Comparison of ENCODE assay signal across 8 cellular contexts in genomic region chr19:12092065-12092867, GRCh38. TPM values are rescaled to one million over a fixed set of nuclear protein-coding genes. Genes with fewer than 3 reads are reported as not detected.
DNase-seq lines count a peak whose midpoint lies in the region; ATAC-seq, FAIRE-seq and TF ChIP-seq lines count a peak whose summit lies in the region.

No MANE protein-coding gene starts in this region.

- peak; percentile 26 for FAIRE-seq in GM12891 (lab: Jason Lieb, UNC)

- peaks cover 12% of the 10 kb centered on the region for H3K4me1 ChIP-seq in lower lobe of right lung

- no peaks in the 10 kb centered on the region for H3K9me3 ChIP-seq in lower lobe of right lung

- TF ChIP-seq CTCF in lower lobe of right lung (IDR thresholded peaks at IDR 0.05) = no peak

- peak; percentile 97 to 98 for ATAC-seq in lower lobe of right lung

- no peaks in the 10 kb centered on the region for H3K36me3 ChIP-seq in lower lobe of right lung

- H3K4me3 ChIP-seq in lower lobe of right lung = peak overlapping the region; percentile 80

- no peaks in the 10 kb centered on the region for H3K27me3 ChIP-seq in lower lobe of right lung (ENCODE audit: low read depth)

- peak overlapping the region; percentile 79 for H3K27ac ChIP-seq in lower lobe of right lung

- intact Hi-C loops in lower lobe of right lung (cut with DNase I) = no loop called here

- TF ChIP-seq POLR2A in GM12891 (IDR thresholded peaks at IDR 0.05; ENCODE audit: low read depth, low read length) = 0 out of 2 replicates have a peak, but pooled peaks have one; percentile 35

- DNase-seq in GM12891 (ENCODE audit: insufficient read length, low spot score) (peak; percentile 84), LHCN-M2 (ENCODE audit: low read depth) (peak; percentile 31), lower lobe of right lung (peak; percentile 92), NCI-H2029 treated with DMSO at 0.1 percent for 48 hours (lab: John Stamatoyannopoulos, UW) (no peak), NCI-H748 treated with DMSO at 0.1 percent for 48 hours (lab: John Stamatoyannopoulos, UW) (no peak)
- peak; percentile 33 to 61 for DNase-seq in activated CD4-positive, alpha-beta T cell treated with anti-CD3 and anti-CD28 coated beads, Interleukin-2, amount 50 U/mL, for 24 hours (ENCODE audit: low read depth in 1 of 2, low spot score in 1 of 2)
- peak; percentile 24 for DNase-seq in effector CD8-positive, alpha-beta T cell (lab: John Stamatoyannopoulos, UW)
- DNase-seq in stimulated activated CD4-positive, alpha-beta T cell treated with anti-CD3 and anti-CD28 coated beads, Interleukin-4, amount 100 ng/mL, for 1 hour = peak; percentile 69

TF ChIP-seq in GM12891, 5 proteins besides CTCF, POLR2A, EP300 and RAD21:
- TF ChIP-seq POLR2AphosphoS5 (IDR thresholded peaks at IDR 0.05; ENCODE audit: low read depth, low read length) (0 out of 2 replicates have a peak, but pooled peaks have one; percentile 36), PAX5 (IDR thresholded peaks at IDR 0.05; ENCODE audit: insufficient read depth, low read length, severe bottlenecking) (no peak), SPI1 (IDR thresholded peaks at IDR 0.05; ENCODE audit: low read depth, low read length) (peak; percentile 88)

RNA-seq across cellular contexts. Expression of gene ZNF844, which starts 27.7 kb away (rescaled TPM):
- 1.6 TPM for polyA plus RNA-seq in GM12891 (2012; ENCODE audit: low read depth, missing spikeins)
- 2.5 and 2.8 TPM in 2 replicates for total RNA-seq in LHCN-M2 (2014; rRNA removed)
- polyA plus RNA-seq in LHCN-M2 (2012) = 1.1 TPM
- 11.7 TPM for total RNA-seq in lower lobe of right lung

RNA-seq across cellular contexts. Expression of gene ZNF878, which starts 39.5 kb away (rescaled TPM):
- 0.28 TPM for polyA plus RNA-seq in GM12891 (2012; ENCODE audit: low read depth, missing spikeins)
- total RNA-seq in LHCN-M2 (2014; rRNA removed) (0.38 and 0.46 TPM in 2 replicates), lower lobe of right lung (0.35 TPM)
- polyA plus RNA-seq in LHCN-M2 (2012) = 0.12 TPM

RNA-seq across cellular contexts. Expression of gene ZNF20, which starts 47.9 kb away (rescaled TPM):
- polyA plus RNA-seq in GM12891 (2012; ENCODE audit: low read depth, missing spikeins) = 2.8 TPM
- total RNA-seq in LHCN-M2 (2014; rRNA removed) (5.8 and 6.0 TPM in 2 replicates), lower lobe of right lung (6.6 TPM)
- 2.4 TPM for polyA plus RNA-seq in LHCN-M2 (2012)

RNA-seq across cellular contexts. Expression of gene ZNF433, which starts 56.8 kb away (rescaled TPM):
- polyA plus RNA-seq in GM12891 (2012; ENCODE audit: low read depth, missing spikeins) = 2.5 TPM
- total RNA-seq in LHCN-M2 (2014; rRNA removed) (4.1 and 5.7 TPM in 2 replicates), lower lobe of right lung (5.1 TPM)
- 2.7 TPM for polyA plus RNA-seq in LHCN-M2 (2012)

Comparison
In these comparisons a context has a peak if more than half of its experiments do, and no peak if none do; other contexts are left out.
1. DNase-seq: peak in GM12891 (single experiment), LHCN-M2 (single experiment), activated CD4-positive, alpha-beta T cell treated with anti-CD3 and anti-CD28 coated beads, Interleukin-2, amount 50 U/mL, for 24 hours (2 of 2), effector CD8-positive, alpha-beta T cell (single experiment), lower lobe of right lung (single experiment) and stimulated activated CD4-positive, alpha-beta T cell treated with anti-CD3 and anti-CD28 coated beads, Interleukin-4, amount 100 ng/mL, for 1 hour (single experiment); none in NCI-H2029 treated with DMSO at 0.1 percent for 48 hours (single experiment) and NCI-H748 treated with DMSO at 0.1 percent for 48 hours (single experiment).